Comparison of ENCODE assay signal across 8 cellular contexts in the genomic region with DNA sequence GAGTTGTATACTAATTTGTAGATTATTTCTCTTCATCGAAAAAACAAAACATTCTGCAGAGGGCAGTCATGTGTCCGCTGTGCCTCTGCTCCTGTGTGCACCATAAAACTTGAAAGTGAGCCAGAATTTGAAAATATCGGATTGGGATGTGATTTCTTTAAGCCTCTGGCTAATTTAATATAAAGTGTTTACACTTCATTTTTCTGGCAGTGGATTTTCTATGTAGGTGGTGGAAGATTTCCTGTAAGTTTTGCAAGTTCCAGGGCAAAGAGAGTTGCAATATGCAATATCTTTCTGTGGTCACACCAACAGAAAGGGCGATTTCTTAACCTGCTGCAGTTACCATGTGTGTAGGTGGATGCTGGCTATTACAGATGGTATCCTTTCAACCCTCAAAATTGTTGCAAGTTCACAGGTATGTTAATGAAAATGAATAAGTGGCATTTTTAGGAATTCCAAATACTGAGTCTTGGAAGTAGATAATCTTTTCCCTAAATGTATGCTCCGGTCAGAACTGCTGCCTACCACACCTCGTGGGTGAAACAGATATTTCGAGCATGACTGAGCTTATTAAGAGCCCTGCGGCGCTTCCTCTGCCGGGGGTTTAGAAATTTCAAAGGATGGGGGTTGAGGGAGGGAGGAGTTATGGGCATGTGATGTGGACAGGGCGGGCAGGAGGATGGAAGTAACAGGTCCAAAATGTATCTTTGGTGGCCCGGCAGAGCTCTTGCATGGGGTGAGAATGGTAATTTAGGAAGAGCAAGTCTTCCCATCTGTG.
DNase-seq lines count a peak whose midpoint lies in the region; ATAC-seq, FAIRE-seq and TF ChIP-seq lines count a peak whose summit lies in the region.

No MANE protein-coding gene starts in this region.

- peak overlapping the region; percentile 75 for H3K27ac ChIP-seq in mesodermal cell (ENCODE audit: low read depth, low read length, severe bottlenecking)
- no peak overlapping the region for H3K27ac ChIP-seq in small intestine (ENCODE audit: low read depth in 1 of 2, low read length in 1 of 2)
- H3K27ac ChIP-seq in gastrocnemius medialis, result no peak overlapping the region

- peaks cover 38% of the 10 kb centered on the region for H3K4me1 Mint-ChIP-seq in activated naive CD8-positive, alpha-beta T cell treated with anti-CD3 and anti-CD28 coated beads for 36 hours

- H3K4me1 ChIP-seq in mesodermal cell (ENCODE audit: control insufficient read depth, insufficient read depth, low read length, poor library complexity, severe bottlenecking), result peaks cover 73% of the 10 kb centered on the region
- peaks cover 0 to 5% of the 10 kb centered on the region in 2 donors for H3K4me1 ChIP-seq in small intestine (ENCODE audit: control insufficient read depth in 2 of 2, insufficient read depth in 1 of 2, low read depth in 1 of 2, low read length in 1 of 2)
- peaks cover 17 to 58% of the 10 kb centered on the region in 2 donors for H3K4me1 ChIP-seq in gastrocnemius medialis

- in situ Hi-C loops in gastrocnemius medialis (cut with MboI; ENCODE audit: low sequenced_read_pairs in 4 of 4), result no loop called here

- H3K4me3 ChIP-seq in GM08714 (ENCODE audit: low read length) (peak overlapping the region; percentile 4; the same call in 1 of the 2 replicates), mesodermal cell (ENCODE audit: extremely low read depth, insufficient read depth, low read length, poor library complexity, severe bottlenecking) (no peak overlapping the region), small intestine (ENCODE audit: low read depth in 1 of 2, low read length in 2 of 2) (no peak overlapping the region), gastrocnemius medialis (no peak overlapping the region)

- peak overlapping the region; percentile 40 for H3K4me3 Mint-ChIP-seq in activated naive CD8-positive, alpha-beta T cell treated with anti-CD3 and anti-CD28 coated beads for 36 hours

- no peak for TF ChIP-seq CTCF in gastrocnemius medialis (IDR thresholded peaks at IDR 0.05 in 4 of 5, conservative IDR thresholded peaks at IDR 0.05 in 1 of 5)

- no peak for ATAC-seq in GM19023 (IDR thresholded peaks at IDR 0.05; ENCODE audit: unreplicated experiment)
- no peak for ATAC-seq in HG03159 (IDR thresholded peaks at IDR 0.05; ENCODE audit: unreplicated experiment)
- ATAC-seq in gastrocnemius medialis, result no peak

- no peak for TF ChIP-seq POLR2A in gastrocnemius medialis (IDR thresholded peaks at IDR 0.05)

- H3K27me3 ChIP-seq in small intestine (ENCODE audit: control insufficient read depth in 2 of 2, insufficient read depth in 2 of 2, low read length in 2 of 2), result no peaks in the 10 kb centered on the region
- H3K27me3 ChIP-seq in gastrocnemius medialis, result no peaks in the 10 kb centered on the region

- FAIRE-seq in small intestine (lab: Jason Lieb, UNC), result no peak

- H3K27me3 Mint-ChIP-seq in activated naive CD8-positive, alpha-beta T cell treated with anti-CD3 and anti-CD28 coated beads for 36 hours, result no peaks in the 10 kb centered on the region

- H3K9me3 Mint-ChIP-seq in activated naive CD8-positive, alpha-beta T cell treated with anti-CD3 and anti-CD28 coated beads for 36 hours, result no peaks in the 10 kb centered on the region

- 46 to 54% methylated on average over 7 to 8 of the region's 12 CpGs for WGBS in mesodermal cell (ENCODE audit: insufficient coverage in 2 of 2), 2 experiments
- 57 to 77% (median 61%) methylated on average over 12 of the region's 12 CpGs for WGBS in small intestine, 3 donors

- peaks cover 9% of the 10 kb centered on the region for H3K36me3 Mint-ChIP-seq in activated naive CD8-positive, alpha-beta T cell treated with anti-CD3 and anti-CD28 coated beads for 36 hours

- intact Hi-C loops in gastrocnemius medialis (cut with DNase I; ENCODE audit: low total_unique reads), result loop anchor here (5.0 kb wide), 1 partner anchor 184 kb away; no protein-coding TSS in a partner anchor

- H3K27ac Mint-ChIP-seq in activated naive CD8-positive, alpha-beta T cell treated with anti-CD3 and anti-CD28 coated beads for 36 hours, result peak overlapping the region; percentile 62

- peak; percentile 93 for DNase-seq in HS-27A (ENCODE audit: low read depth)
- no peak for DNase-seq in activated naive CD8-positive, alpha-beta T cell treated with anti-CD3 and anti-CD28 coated beads for 36 hours
- DNase-seq in small intestine, result no peak
- no peak for DNase-seq in gastrocnemius medialis

- H3K9me3 ChIP-seq in mesodermal cell (ENCODE audit: control insufficient read depth, low read length), result no peaks in the 10 kb centered on the region
- no peaks in the 10 kb centered on the region for H3K9me3 ChIP-seq in small intestine (ENCODE audit: control insufficient read depth, low read depth)
- H3K9me3 ChIP-seq in gastrocnemius medialis, result no peaks in the 10 kb centered on the region

- H3K36me3 ChIP-seq in mesodermal cell (ENCODE audit: control insufficient read depth, insufficient read depth, low read length) (peaks cover 20% of the 10 kb centered on the region), small intestine (ENCODE audit: control insufficient read depth in 2 of 2, insufficient read depth in 2 of 2, low read length in 2 of 2) (no peaks in the 10 kb centered on the region), gastrocnemius medialis (no peaks in the 10 kb centered on the region)
